Comparison of ENCODE assay signal across 17 cellular contexts in the genomic region with DNA sequence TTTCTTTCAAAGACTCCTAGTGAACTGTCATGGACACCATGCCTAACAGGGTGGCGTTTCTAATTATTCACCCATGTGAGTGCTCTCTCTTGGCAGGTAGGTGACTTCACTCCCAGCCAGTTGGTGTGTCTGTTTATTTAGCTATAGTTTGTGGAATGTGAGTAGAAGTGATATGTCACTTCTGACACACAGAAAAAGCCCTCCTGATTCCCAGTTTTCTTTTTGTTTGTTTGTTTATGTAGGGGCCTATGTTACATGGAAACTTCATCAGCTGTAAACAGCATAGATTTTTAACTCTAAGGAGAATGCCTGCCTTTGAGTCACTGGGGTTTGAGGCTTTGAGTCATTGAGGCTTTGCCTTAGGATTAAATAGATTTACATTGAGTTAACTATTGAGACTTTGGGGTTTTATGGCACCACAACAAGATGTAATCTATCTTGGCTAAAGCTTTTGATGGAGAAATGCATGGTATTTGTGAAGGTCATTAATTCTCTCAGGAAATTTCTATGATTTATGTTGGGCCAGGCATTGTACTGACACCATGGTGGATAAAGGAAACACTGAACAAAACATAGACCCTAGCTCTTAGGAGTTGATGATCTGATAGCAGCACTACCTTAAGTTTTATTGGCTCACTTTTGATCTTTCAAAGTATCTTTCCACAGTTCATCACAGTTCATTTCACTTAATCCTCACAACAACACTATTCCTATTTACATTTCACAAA. TPM values are rescaled to one million over a fixed set of nuclear protein-coding genes. Genes with fewer than 3 reads are reported as not detected.
A peak's percentile ranks its signal among the peaks of the same experiment; 100 is the strongest.
DNase-seq lines count a peak whose midpoint lies in the region; ATAC-seq, FAIRE-seq and TF ChIP-seq lines count a peak whose summit lies in the region.
"Had no signal": no experiment of that assay in that cellular context is flagged by ENCODE, and none has a peak within 500 bp of the region (broad histone marks: within the 10 kb centered on the region; RNA-seq: fewer than 3 reads in every experiment).

No MANE protein-coding gene starts in this region.

- TF ChIP-seq CTCF in AG09309 (IDR thresholded peaks at IDR 0.05; ENCODE audit: control insufficient read depth, insufficient read depth, low read depth, low read length, missing control alignments) (no peak), keratinocyte (optimal IDR thresholded peaks at IDR 0.05 in 1 of 3, IDR thresholded peaks at IDR 0.05 in 1 of 3, conservative IDR thresholded peaks at IDR 0.05 in 1 of 3; ENCODE audit: extremely low read depth in 1 of 3, insufficient read depth in 2 of 3, low read length in 3 of 3) (no peak)

- no peaks in the 10 kb centered on the region for H3K9me1 ChIP-seq in keratinocyte (ENCODE audit: control insufficient read depth, extremely low read depth, insufficient read depth, low read length)

- no peak for ATAC-seq in stimulated activated memory B cell treated with anti-CD40 and anti-IgM and Interleukin-4, amounts not matched to agents 10 μg/mL and 1 μg/mL and 100 μg/mL, for 72 hours
- ATAC-seq in GM18520 (IDR thresholded peaks at IDR 0.05; ENCODE audit: unreplicated experiment): no peak
- ATAC-seq in naive thymus-derived CD8-positive, alpha-beta T cell: no peak
- ATAC-seq: activated T-cell treated with anti-CD3 and anti-CD28 coated beads, Interleukin-2, amount 50 U/mL, for 72 hours had no signal

- POLR2A ChIA-PET in naive thymus-derived CD8-positive, alpha-beta T cell (lab: Charles Lee): no interaction called here

- H3K36me3 ChIP-seq in HUES48 (ENCODE audit: control insufficient read depth, insufficient read depth, low read length) (no peaks in the 10 kb centered on the region), keratinocyte (ENCODE audit: control insufficient read depth in 2 of 2, extremely low read depth in 1 of 2, insufficient read depth in 2 of 2, low read length in 2 of 2) (no peaks in the 10 kb centered on the region)
- H3K36me3 ChIP-seq: colonic mucosa, esophagus muscularis mucosa had no signal

- no peak overlapping the region for H3K9ac ChIP-seq in HUES48 (ENCODE audit: low read depth, low read length)
- H3K9ac ChIP-seq in keratinocyte (ENCODE audit: control insufficient read depth, extremely low read depth, insufficient read depth, low read length): no peak overlapping the region

- H3K27ac ChIP-seq in HUES48 (ENCODE audit: low read depth, low read length) (peak overlapping the region; percentile 56), keratinocyte (ENCODE audit: control insufficient read depth, insufficient read depth, low read length) (peak overlapping the region; percentile 75)
- H3K27ac ChIP-seq: colonic mucosa, esophagus muscularis mucosa had no signal

- DNase-seq in AG09309 (ENCODE audit: low read depth) (peak; percentile 13), T1000 (lab: John Stamatoyannopoulos, UW) (peak; percentile 9), keratinocyte (ENCODE audit: low read depth, low spot score) (no peak), GM19239 (ENCODE audit: insufficient read length, low spot score) (no peak)
- DNase-seq in naive thymus-derived CD8-positive, alpha-beta T cell: no peak
- DNase-seq: ACHN; activated CD4-positive, alpha-beta T cell treated with anti-CD3 and anti-CD28 coated beads for 48 hours; activated T-cell treated with anti-CD3 and anti-CD28 coated beads, Interleukin-2, amount 50 U/mL, for 72 hours; amygdala; Calu3; colonic mucosa; occipital lobe had no signal

- dilution Hi-C loops in keratinocyte (cut with MboI; ENCODE audit: extremely low pct_ligation_motif_present, low sequenced_read_pairs): no loop called here

- no peak for FAIRE-seq in keratinocyte (lab: Jason Lieb, UNC)
- FAIRE-seq in GM19239 (lab: Jason Lieb, UNC): no peak

- no peaks in the 10 kb centered on the region for H3K4me1 ChIP-seq in HUES48 (ENCODE audit: control insufficient read depth, insufficient read depth, low read length)
- H3K4me1 ChIP-seq in keratinocyte (ENCODE audit: control insufficient read depth, extremely low read depth, insufficient read depth, low read length): peaks cover 14% of the 10 kb centered on the region
- H3K4me1 ChIP-seq: colonic mucosa, esophagus muscularis mucosa had no signal

- no peaks in the 10 kb centered on the region for H4K20me1 ChIP-seq in keratinocyte (ENCODE audit: control insufficient read depth, extremely low read depth, insufficient read depth, low read length)

- H3K27me3 ChIP-seq in HUES48 (ENCODE audit: control insufficient read depth, insufficient read depth, low read length) (no peaks in the 10 kb centered on the region), keratinocyte (ENCODE audit: control insufficient read depth, extremely low read depth, insufficient read depth, low read length) (no peaks in the 10 kb centered on the region)
- H3K27me3 ChIP-seq: colonic mucosa, esophagus muscularis mucosa had no signal

- no peaks in the 10 kb centered on the region for H3K36me3 Mint-ChIP-seq in stimulated activated memory B cell treated with anti-CD40 and anti-IgM and Interleukin-4, amounts not matched to agents 10 μg/mL and 1 μg/mL and 100 μg/mL, for 72 hours
- H3K36me3 Mint-ChIP-seq in naive thymus-derived CD8-positive, alpha-beta T cell: peaks cover 3 to 9% (median 6%) of the 10 kb centered on the region in 3 donors

- peaks cover 10% of the 10 kb centered on the region for H3K27me3 Mint-ChIP-seq in stimulated activated memory B cell treated with anti-CD40 and anti-IgM and Interleukin-4, amounts not matched to agents 10 μg/mL and 1 μg/mL and 100 μg/mL, for 72 hours
- peaks cover 2 to 31% (median 8%) of the 10 kb centered on the region in 5 donors for H3K27me3 Mint-ChIP-seq in naive thymus-derived CD8-positive, alpha-beta T cell

- H3K27ac Mint-ChIP-seq in stimulated activated memory B cell treated with anti-CD40 and anti-IgM and Interleukin-4, amounts not matched to agents 10 μg/mL and 1 μg/mL and 100 μg/mL, for 72 hours: no peak overlapping the region
- no peak overlapping the region for H3K27ac Mint-ChIP-seq in naive thymus-derived CD8-positive, alpha-beta T cell
- H3K27ac Mint-ChIP-seq: activated T-cell treated with anti-CD3 and anti-CD28 coated beads, Interleukin-2, amount 50 U/mL, for 72 hours; T-helper 1 cell treated with Interleukin-12 subunit alpha and Interleukin-12 subunit beta and Interleukin-4 antibody, amounts not matched to agents 30 μg/mL and 1 μg/mL, for 36 hours had no signal

- peak overlapping the region; percentile 51 for H2AFZ ChIP-seq in keratinocyte (ENCODE audit: control insufficient read depth, low read length)

- H3K4me2 ChIP-seq in keratinocyte (ENCODE audit: control insufficient read depth, extremely low read depth, insufficient read depth, low read depth, low read length): peak overlapping the region; percentile 80

- peaks cover 6% of the 10 kb centered on the region for H3K4me1 Mint-ChIP-seq in stimulated activated memory B cell treated with anti-CD40 and anti-IgM and Interleukin-4, amounts not matched to agents 10 μg/mL and 1 μg/mL and 100 μg/mL, for 72 hours
- H3K4me1 Mint-ChIP-seq in naive thymus-derived CD8-positive, alpha-beta T cell: peaks cover 0 to 4% (median 0%) of the 10 kb centered on the region in 4 donors

- no peak overlapping the region for H3K4me3 Mint-ChIP-seq in stimulated activated memory B cell treated with anti-CD40 and anti-IgM and Interleukin-4, amounts not matched to agents 10 μg/mL and 1 μg/mL and 100 μg/mL, for 72 hours
- no peak overlapping the region for H3K4me3 Mint-ChIP-seq in naive thymus-derived CD8-positive, alpha-beta T cell
- H3K4me3 Mint-ChIP-seq: activated T-cell treated with anti-CD3 and anti-CD28 coated beads, Interleukin-2, amount 50 U/mL, for 72 hours; T-helper 1 cell treated with Interleukin-12 subunit alpha and Interleukin-12 subunit beta and Interleukin-4 antibody, amounts not matched to agents 30 μg/mL and 1 μg/mL, for 36 hours had no signal

- no peaks in the 10 kb centered on the region for H3K9me3 ChIP-seq in HUES48 (ENCODE audit: control insufficient read depth, insufficient read depth, low read length)
- H3K9me3 ChIP-seq in keratinocyte (ENCODE audit: control insufficient read depth, low read depth, low read length): no peaks in the 10 kb centered on the region
- H3K9me3 ChIP-seq: colonic mucosa, esophagus muscularis mucosa had no signal

- H3K9me3 Mint-ChIP-seq in stimulated activated memory B cell treated with anti-CD40 and anti-IgM and Interleukin-4, amounts not matched to agents 10 μg/mL and 1 μg/mL and 100 μg/mL, for 72 hours: peaks cover 8% of the 10 kb centered on the region
- H3K9me3 Mint-ChIP-seq in naive thymus-derived CD8-positive, alpha-beta T cell: peaks cover 0 to 15% (median 9%) of the 10 kb centered on the region in 9 donors
- H3K9me3 Mint-ChIP-seq: T-helper 1 cell treated with Interleukin-12 subunit alpha and Interleukin-12 subunit beta and Interleukin-4 antibody, amounts not matched to agents 30 μg/mL and 1 μg/mL, for 36 hours had no signal

- H3K79me2 ChIP-seq in keratinocyte (ENCODE audit: control insufficient read depth, insufficient read depth, low read length): no peaks in the 10 kb centered on the region

- no peak overlapping the region for H3K4me3 ChIP-seq in AG09309 (ENCODE audit: control insufficient read depth, low read depth, low read length)
- H3K4me3 ChIP-seq in HUES48 (ENCODE audit: low read depth, low read length): no peak overlapping the region
- H3K4me3 ChIP-seq in keratinocyte (ENCODE audit: control insufficient read depth in 2 of 3, extremely low read depth in 1 of 3, insufficient read depth in 2 of 3, low read depth in 1 of 3, low read length in 3 of 3): no peak overlapping the region
- H3K4me3 ChIP-seq: colonic mucosa, esophagus muscularis mucosa had no signal

RNA-seq across cellular contexts. Expression of a gene that starts 45.3 kb away (rescaled TPM):
- polyA plus RNA-seq in keratinocyte: 46.0 to 67.1 TPM (median 52.4 TPM) in 3 replicates
- polyA plus RNA-seq in keratinocyte (2011; ENCODE audit: low read depth): 64.3 TPM
- polyA plus RNA-seq in keratinocyte (2011; cell fraction: cytosol; rRNA removed): 35.7 and 73.4 TPM in 2 replicates
- polyA plus RNA-seq in keratinocyte (2011; cell fraction: nucleus; rRNA removed): 33.2 and 50.0 TPM in 2 replicates
- polyA plus RNA-seq in keratinocyte (2012; ENCODE audit: low replicate concordance): 40.6 and 47.7 TPM in 2 replicates
- polyA minus RNA-seq in keratinocyte: 5.0 to 35.0 TPM (median 26.2 TPM) in 3 replicates
- polyA minus RNA-seq in keratinocyte (2011; cell fraction: cytosol; rRNA and poly(A)+ RNA removed): 31.1 TPM
- polyA minus RNA-seq in keratinocyte (2011; cell fraction: nucleus; rRNA and poly(A)+ RNA removed): 22.2 and 30.3 TPM in 2 replicates
- 10 to 100 TPM; 70.8 to 77.0 TPM for total RNA-seq in naive thymus-derived CD8-positive, alpha-beta T cell
- polyA plus RNA-seq in naive thymus-derived CD8-positive, alpha-beta T cell: 10 to 100 TPM; 50.0 to 59.0 (median 57.0) TPM

Comparison
In these comparisons a context has a peak if more than half of its experiments do, and no peak if none do; other contexts are left out.
1. DNase-seq: peak in AG09309 (single experiment) and T1000 (single experiment); none in keratinocyte (single experiment), GM19239 (single experiment) and naive thymus-derived CD8-positive, alpha-beta T cell (0 of 10).